13 cellular contexts compared by ENCODE assay signal in genomic region chr16:68764866-68765265, GRCh38. TPM values are rescaled to one million over a fixed set of nuclear protein-coding genes. Genes with fewer than 3 reads are reported as not detected.
A peak's percentile ranks its signal among the peaks of the same experiment; 100 is the strongest.
DNase-seq lines count a peak whose midpoint lies in the region; ATAC-seq and TF ChIP-seq lines count a peak whose summit lies in the region.
"Had no signal": no experiment of that assay in that cellular context is flagged by ENCODE, and none has a peak within 500 bp of the region (broad histone marks: within the 10 kb centered on the region; RNA-seq: fewer than 3 reads in every experiment).

No MANE protein-coding gene starts in this region.

- H3K4me3 Mint-ChIP-seq in T-helper 17 cell = no peak overlapping the region
- no peak overlapping the region for H3K4me3 Mint-ChIP-seq in type B pancreatic cell

- ATAC-seq in T-helper 17 cell = peak; percentile 63
- ATAC-seq in mucosa of descending colon = no peak
- ATAC-seq in HG02678 (IDR thresholded peaks at IDR 0.05; ENCODE audit: unreplicated experiment) = no peak
- ATAC-seq: psoas muscle had no signal

- no peaks in the 10 kb centered on the region for H3K9me3 ChIP-seq in T-helper 17 cell (ENCODE audit: control insufficient read depth, low read length, poor library complexity, severe bottlenecking)
- no peaks in the 10 kb centered on the region for H3K9me3 ChIP-seq in mucosa of descending colon
- H3K9me3 ChIP-seq: psoas muscle had no signal

- peak; percentile 33 for DNase-seq in stimulated activated naive CD4-positive, alpha-beta T cell treated with Interleukin-2 at 50 U/mL for 16 hours (lab: John Stamatoyannopoulos, UW)
- no peak for DNase-seq in stimulated activated naive CD4-positive, alpha-beta T cell (lab: John Stamatoyannopoulos, UW)
- DNase-seq in T-helper 17 cell (no peak), dorsolateral prefrontal cortex (no peak), type B pancreatic cell (ENCODE audit: extremely low spot score, unreplicated experiment) (no peak), mucosa of descending colon (no peak), NCI-H2029 (lab: John Stamatoyannopoulos, UW) (no peak)
- DNase-seq: GM23248, kidney, NCI-H146, psoas muscle, SHP77 treated with DMSO at 0.1 percent for 48 hours had no signal

- peaks cover 7% of the 10 kb centered on the region for H3K4me1 Mint-ChIP-seq in T-helper 17 cell
- peaks cover 22% of the 10 kb centered on the region for H3K4me1 Mint-ChIP-seq in type B pancreatic cell (ENCODE audit: unreplicated experiment)

- H3K27ac Mint-ChIP-seq in T-helper 17 cell = peak overlapping the region; percentile 66
- H3K27ac Mint-ChIP-seq in type B pancreatic cell = peak overlapping the region; percentile 95

- H3K4me3 ChIP-seq in dorsolateral prefrontal cortex = no peak overlapping the region
- H3K4me3 ChIP-seq in mucosa of descending colon = no peak overlapping the region
- H3K4me3 ChIP-seq: GM23248, psoas muscle had no signal

- H3K27ac ChIP-seq in dorsolateral prefrontal cortex = peak overlapping the region in 53 of 59 donors; percentile 33 to 97 (median 90)
- H3K27ac ChIP-seq: GM23248, psoas muscle had no signal

- intact Hi-C loops in dorsolateral prefrontal cortex (cut with DNase I) = no loop called here
- intact Hi-C loops in mucosa of descending colon (cut with DNase I, micrococcal nuclease) = no loop called here

- TF ChIP-seq CTCF in dorsolateral prefrontal cortex (IDR thresholded peaks at IDR 0.05 in 54 of 56, conservative IDR thresholded peaks at IDR 0.05 in 2 of 56; ENCODE audit: low read depth in 1 of 56, partially characterized antibody in 56 of 56) (no peak), type B pancreatic cell (conservative IDR thresholded peaks at IDR 0.05) (no peak), mucosa of descending colon (IDR thresholded peaks at IDR 0.05) (no peak)

- H3K36me3 ChIP-seq in mucosa of descending colon (ENCODE audit: low read depth) = no peaks in the 10 kb centered on the region

- H3K27me3 Mint-ChIP-seq in T-helper 17 cell (peaks cover 13% of the 10 kb centered on the region), type B pancreatic cell (no peaks in the 10 kb centered on the region)

- peaks cover 0 to 6% (median 0%) of the 10 kb centered on the region in 45 donors for H3K27me3 ChIP-seq in dorsolateral prefrontal cortex

- peaks cover 4% of the 10 kb centered on the region for H3K4me1 ChIP-seq in mucosa of descending colon (ENCODE audit: low read depth)
- H3K4me1 ChIP-seq: psoas muscle had no signal

- H3K9me3 Mint-ChIP-seq in type B pancreatic cell = no peaks in the 10 kb centered on the region

- peaks cover 3% of the 10 kb centered on the region for H3K36me3 Mint-ChIP-seq in T-helper 17 cell (ENCODE audit: low read depth)
- peaks cover 5% of the 10 kb centered on the region for H3K36me3 Mint-ChIP-seq in type B pancreatic cell

RNA-seq across cellular contexts. Expression of gene CDH1, which starts 27.8 kb away (rescaled TPM):
- total RNA-seq in T-helper 17 cell (under 1 TPM; 0.44 to 0.47 TPM), dorsolateral prefrontal cortex (10 to 100 TPM in 20 of 120 experiments, 1 to 10 TPM in 97, under 1 TPM in 3; 0.82 to 20.2 (median 5.1) TPM), type B pancreatic cell (ENCODE audit: low replicate concordance) (190 and 544 TPM in 2 replicates), mucosa of descending colon (100 to 1,000 TPM; 284 to 777 (median 667) TPM)
- total RNA-seq: GM23248 had no signal
